ENCODE assay signal across 1 cellular context in genomic region chr14:89652352-89652751, GRCh38.
TF ChIP-seq lines count a peak whose summit lies in the region.

No MANE protein-coding gene starts in this region.

TF ChIP-seq in GM23338, 12 proteins besides CTCF, POLR2A, EP300 and RAD21 (continued from another document):
- TF ChIP-seq ZNF462 (CRISPR knock-in tag; IDR thresholded peaks at IDR 0.05): no peak
